In the genomic region with DNA sequence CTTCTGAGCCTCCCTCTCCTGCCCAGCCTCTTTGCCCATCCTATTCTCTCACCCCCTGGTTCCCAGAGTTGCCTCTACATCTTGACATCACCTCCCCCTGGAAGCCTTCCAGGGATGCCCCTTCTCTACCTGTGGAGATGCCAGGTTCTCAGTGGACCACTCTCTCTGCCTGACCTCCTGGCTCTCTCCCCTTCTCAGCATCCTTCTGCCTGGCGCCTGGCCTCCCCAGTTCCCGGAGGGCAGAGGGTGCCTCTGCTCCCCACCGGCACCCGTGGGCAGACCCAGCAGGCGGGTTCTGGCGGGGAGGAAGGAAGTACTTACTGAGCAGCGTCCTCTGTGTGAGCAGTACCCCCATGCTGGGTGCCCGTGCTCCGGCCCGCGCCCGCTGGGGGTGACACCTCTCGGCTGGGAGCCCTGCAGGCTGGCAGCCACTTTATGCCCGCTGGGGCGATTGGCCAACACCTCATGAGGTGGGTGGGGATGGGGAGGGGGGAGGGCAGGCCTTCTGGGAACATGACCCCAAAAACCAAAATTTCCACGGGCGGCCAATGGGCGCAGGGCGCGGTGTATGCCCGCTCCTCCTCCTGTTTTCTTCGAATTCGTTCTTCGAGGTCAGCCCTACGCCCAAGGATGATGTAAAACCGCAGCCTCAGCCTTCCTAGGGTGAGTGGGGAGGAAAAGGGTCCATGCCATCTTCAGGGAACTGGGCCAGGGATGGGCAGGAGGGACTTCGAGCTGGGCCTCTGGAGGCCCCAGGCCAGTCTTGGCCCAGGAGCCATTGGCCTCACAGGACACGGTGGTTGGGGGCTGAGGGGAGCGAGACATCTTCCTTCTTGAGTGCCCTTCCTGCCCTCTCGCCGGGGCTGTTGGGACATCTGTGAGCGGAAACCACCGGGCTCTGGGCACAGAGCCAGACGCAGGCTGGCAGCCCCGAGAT, we compare ENCODE assay signal across 8 cellular contexts. TPM values are rescaled to one million over a fixed set of nuclear protein-coding genes. Genes with fewer than 3 reads are reported as not detected.
DNase-seq lines count a peak whose midpoint lies in the region; ATAC-seq, FAIRE-seq and TF ChIP-seq lines count a peak whose summit lies in the region.

A gene (minus strand): TSS at position 407 of the 937 bp plus-strand sequence. CDS start 52 bp downstream, at position 355.

- FAIRE-seq in D721Med (lab: Jason Lieb, UNC) = no peak

- H3K4me3 ChIP-seq in DND-41 (ENCODE audit: low read depth in 1 of 2, low read length in 2 of 2) (peak within 1 kb of the TSS; percentile 70 to 85), lower leg skin (ENCODE audit: low read depth, poor library complexity, severe bottlenecking) (peak within 1 kb of the TSS; percentile 5)

- peaks cover 88% of the 10 kb centered on the region for H3K4me1 ChIP-seq in DND-41 (ENCODE audit: insufficient read depth, low read length)

- 59 to 67% methylated on average over 32 to 35 of the region's 35 CpGs for WGBS in lower leg skin, 2 donors

- H4K20me1 ChIP-seq in DND-41 (ENCODE audit: insufficient read depth, low read length) = peaks cover 35% of the 10 kb centered on the region

- H3K9ac ChIP-seq in DND-41 (ENCODE audit: low read depth, low read length) = peak within 1 kb of the TSS; percentile 93

- CTCF ChIA-PET in GM10248 (lab: Yijun Ruan, JAX) = interaction anchor here (0.7 to 11.9 kb wide), 2 partner anchors 11 to 21 kb away, joined by 4 to 171 read pairs; a partner anchor contains a TSS

- TF ChIP-seq CTCF in DND-41 (IDR thresholded peaks at IDR 0.05; ENCODE audit: borderline replicate concordance, extremely low read depth, low read length, poor library complexity, severe bottlenecking) (no peak), lower leg skin (IDR thresholded peaks at IDR 0.05) (no peak), GM10248 (IDR thresholded peaks at IDR 0.05; ENCODE audit: control extremely low read depth, extremely low read depth, low read depth, missing control alignments) (no peak), D721Med (IDR thresholded peaks at IDR 0.05; ENCODE audit: insufficient read depth, missing control alignments) (no peak)

- H3K4me2 ChIP-seq in DND-41 (ENCODE audit: insufficient read depth, low read length) = peak within 1 kb of the TSS; percentile 99

- intact Hi-C loops in lower leg skin (cut with DNase I; ENCODE audit: low total_unique reads) = loop anchor here (10.0 kb wide), 1 partner anchor 218 kb away; no protein-coding TSS in a partner anchor

- peak; percentile 46 for ATAC-seq in DND-41 (ENCODE audit: insufficient read depth, low read depth)

- peaks cover 96% of the 10 kb centered on the region for H3K79me2 ChIP-seq in DND-41 (ENCODE audit: insufficient read depth, low read length)

- H3K36me3 ChIP-seq in DND-41 (ENCODE audit: insufficient read depth, low read length) = peaks cover 86% of the 10 kb centered on the region

- no peaks in the 10 kb centered on the region for H3K27me3 ChIP-seq in DND-41 (ENCODE audit: insufficient read depth, low read length, poor library complexity)

- no peaks in the 10 kb centered on the region for H3K9me3 ChIP-seq in DND-41 (ENCODE audit: insufficient read depth, low read length, severe bottlenecking)

- H3K27ac ChIP-seq in DND-41 (ENCODE audit: low read length) = peak within 1 kb of the TSS; percentile 96

- peak within 1 kb of the TSS; percentile 35; the same call in 1 of the 2 replicates for H2AFZ ChIP-seq in DND-41 (ENCODE audit: low read depth, low read length)

- POLR2A ChIA-PET in GM10248 (lab: Yijun Ruan, JAX) = no interaction called here

- DNase-seq in DND-41 = peak; percentile 93
- DNase-seq in NAMALWA (ENCODE audit: low spot score) = peak; percentile 62
- DNase-seq in activated T-helper 1 cell treated with anti-CD3 and anti-CD28 coated beads, Interleukin-2, amount 50 U/mL, for 16 hours (ENCODE audit: low read depth in 1 of 2, low spot score in 1 of 2) = peak; percentile 41 to 44
- DNase-seq in lower leg skin (ENCODE audit: low spot score in 2 of 2) = no peak
- peak; percentile 70 for DNase-seq in stimulated activated naive CD4-positive, alpha-beta T cell treated with Interleukin-2 at 50 U/mL for 16 hours (lab: John Stamatoyannopoulos, UW)
- no peak for DNase-seq in glomerular visceral epithelial cell (ENCODE audit: extremely low spot score)
- DNase-seq in GM10248 (ENCODE audit: extremely low spot score) = no peak
- no peak for DNase-seq in D721Med (ENCODE audit: insufficient read length, low spot score)

- TF ChIP-seq POLR2A in lower leg skin (IDR thresholded peaks at IDR 0.05) = no peak

RNA-seq across cellular contexts. Expression of the gene that starts here (rescaled TPM):
- total RNA-seq in lower leg skin = under 1 TPM in 3 of 4 donors, not detected in 1; 0.27 to 0.34 (median 0.29) TPM

Comparison
In these comparisons a context has a peak if more than half of its experiments do, and no peak if none do; other contexts are left out.
1. DNase-seq: peak in DND-41 (single experiment), NAMALWA (single experiment), activated T-helper 1 cell treated with anti-CD3 and anti-CD28 coated beads, Interleukin-2, amount 50 U/mL, for 16 hours (2 of 2) and stimulated activated naive CD4-positive, alpha-beta T cell treated with Interleukin-2 at 50 U/mL for 16 hours (single experiment); none in lower leg skin (0 of 2), glomerular visceral epithelial cell (single experiment), GM10248 (single experiment) and D721Med (single experiment).